10 cellular contexts compared by ENCODE assay signal in genomic region chr5:58188287-58188651, GRCh38.
DNase-seq lines count a peak whose midpoint lies in the region; ATAC-seq and TF ChIP-seq lines count a peak whose summit lies in the region.
"Had no signal": no experiment of that assay in that cellular context is flagged by ENCODE, and none has a peak within 500 bp of the region (broad histone marks: within the 10 kb centered on the region; RNA-seq: fewer than 3 reads in every experiment).

No MANE protein-coding gene starts in this region.

- H3K27me3 ChIP-seq in RWPE2 (ENCODE audit: insufficient read depth, poor library complexity, severe bottlenecking) (no peaks in the 10 kb centered on the region), parathyroid adenoma (ENCODE audit: control insufficient read depth, insufficient read depth, low read length) (no peaks in the 10 kb centered on the region)

- H3K4me2 ChIP-seq in parathyroid adenoma (ENCODE audit: low read length) = peak overlapping the region; percentile 33

- no peak overlapping the region for H2AFZ ChIP-seq in parathyroid adenoma

- H3K9me3 ChIP-seq in RWPE2 (ENCODE audit: severe bottlenecking) (no peaks in the 10 kb centered on the region), parathyroid adenoma (ENCODE audit: control insufficient read depth, low read length) (no peaks in the 10 kb centered on the region)

- no peak overlapping the region for H3K4me3 ChIP-seq in RWPE2 (ENCODE audit: severe bottlenecking)
- H3K4me3 ChIP-seq in fibroblast of the aortic adventitia (ENCODE audit: low read depth, low read length) = no peak overlapping the region
- H3K4me3 ChIP-seq in parathyroid adenoma (ENCODE audit: low read depth, low read length) = no peak overlapping the region

- no peaks in the 10 kb centered on the region for H3K36me3 ChIP-seq in RWPE2 (ENCODE audit: low read depth)
- no peaks in the 10 kb centered on the region for H3K36me3 ChIP-seq in parathyroid adenoma (ENCODE audit: control insufficient read depth, insufficient read depth, low read length)

- no peak overlapping the region for H3K9ac ChIP-seq in parathyroid adenoma

- H3K4me1 ChIP-seq in RWPE2 (ENCODE audit: insufficient read depth, poor library complexity, severe bottlenecking) (peaks cover 47% of the 10 kb centered on the region), parathyroid adenoma (peaks cover 24% of the 10 kb centered on the region)

- H3K79me2 ChIP-seq in parathyroid adenoma = no peaks in the 10 kb centered on the region

- H3K27ac ChIP-seq in RWPE2 (ENCODE audit: poor library complexity, severe bottlenecking) (peak overlapping the region; percentile 70), parathyroid adenoma (no peak overlapping the region)

- DNase-seq in GM04503 (ENCODE audit: low read depth) (peak; percentile 50), RWPE2 (ENCODE audit: low spot score) (no peak), fibroblast of the aortic adventitia (ENCODE audit: low read depth) (peak; percentile 86), SKM-1 treated with dmso at 0.1 percent for 144 hours (lab: John Stamatoyannopoulos, UW; ENCODE audit: unreplicated experiment) (no peak), Ammon's horn (ENCODE audit: low spot score) (no peak), NCI-H1092 treated with DMSO at 0.1 percent for 48 hours (lab: John Stamatoyannopoulos, UW) (no peak)
- DNase-seq: left ventricle myocardium superior, NCI-H1417 treated with DMSO at 0.1 percent for 48 hours had no signal

- ATAC-seq in RWPE2 (ENCODE audit: low read depth) (peak; percentile 93), GM18867 (IDR thresholded peaks at IDR 0.05; ENCODE audit: unreplicated experiment) (no peak)
- ATAC-seq: left ventricle myocardium superior had no signal

- peak; percentile 64 for TF ChIP-seq CTCF in RWPE2 (IDR thresholded peaks at IDR 0.05; ENCODE audit: poor library complexity, severe bottlenecking)
- peak; percentile 15 for TF ChIP-seq CTCF in fibroblast of the aortic adventitia (IDR thresholded peaks at IDR 0.05; ENCODE audit: insufficient read depth, low read length)
- TF ChIP-seq CTCF in parathyroid adenoma (IDR thresholded peaks at IDR 0.05) = no peak

Comparison
In these comparisons a context has a peak if more than half of its experiments do, and no peak if none do; other contexts are left out.
1. DNase-seq: peak in GM04503 (single experiment) and fibroblast of the aortic adventitia (single experiment); none in RWPE2 (single experiment), SKM-1 treated with dmso at 0.1 percent for 144 hours (single experiment), Ammon's horn (single experiment) and NCI-H1092 treated with DMSO at 0.1 percent for 48 hours (single experiment).